In the genomic region with DNA sequence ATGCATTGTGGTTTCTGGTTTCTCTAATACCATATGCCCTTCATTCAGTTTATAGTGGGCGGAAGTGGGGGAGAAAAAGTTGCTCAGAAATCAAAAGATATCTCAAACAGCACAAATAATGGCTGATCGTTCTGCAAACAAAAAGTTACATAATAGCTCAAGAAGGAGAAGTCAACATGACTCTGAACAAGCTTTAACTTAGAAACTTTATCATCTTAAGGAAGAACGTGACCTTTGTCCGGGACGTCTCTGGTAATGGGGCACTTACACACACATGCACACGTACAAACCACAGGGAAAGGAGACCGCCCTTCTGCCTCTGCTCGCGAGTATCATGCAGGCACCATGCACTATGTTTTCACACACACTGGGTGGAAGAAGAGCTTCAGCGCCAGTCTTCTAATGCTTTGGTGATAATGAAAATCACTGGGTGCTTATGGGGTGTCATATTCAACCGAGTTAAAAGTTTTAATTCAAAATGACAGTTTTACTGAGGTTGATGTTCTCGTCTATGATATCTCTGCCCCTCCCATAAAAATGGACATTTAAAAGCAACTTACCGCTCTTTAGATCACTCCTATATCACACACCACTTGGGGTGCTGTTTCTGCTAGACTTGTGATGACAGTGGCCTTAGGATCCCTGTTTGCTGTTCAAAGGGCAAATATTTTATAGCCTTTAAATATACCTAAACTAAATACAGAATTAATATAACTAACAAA, we compare ENCODE assay signal across 9 cellular contexts. TPM values are rescaled to one million over a fixed set of nuclear protein-coding genes. Genes with fewer than 3 reads are reported as not detected.
DNase-seq lines count a peak whose midpoint lies in the region; ATAC-seq and TF ChIP-seq lines count a peak whose summit lies in the region.
"Had no signal": no experiment of that assay in that cellular context is flagged by ENCODE, and none has a peak within 500 bp of the region (broad histone marks: within the 10 kb centered on the region; RNA-seq: fewer than 3 reads in every experiment).

No MANE protein-coding gene starts in this region.

- peak; percentile 31 for TF ChIP-seq CTCF in CD8-positive, alpha-beta T cell (IDR thresholded peaks at IDR 0.05)

- POLR2A ChIA-PET in CD8-positive, alpha-beta T cell (lab: Charles Lee) = interaction anchor here (0.7 kb wide), 1 partner anchor 152 kb away, joined by 3 read pairs; no protein-coding TSS in a partner anchor

- H3K4me1 Mint-ChIP-seq in CD8-positive, alpha-beta T cell (ENCODE audit: low read depth) = peaks cover 16% of the 10 kb centered on the region

- no peak overlapping the region for H3K27ac ChIP-seq in CD8-positive, alpha-beta T cell (ENCODE audit: low read depth, low read length)

- ATAC-seq in CD8-positive, alpha-beta T cell = peak; percentile 3
- no peak for ATAC-seq in GM19395 (IDR thresholded peaks at IDR 0.05; ENCODE audit: unreplicated experiment)

- H3K9me3 ChIP-seq in CD8-positive, alpha-beta T cell (ENCODE audit: low read length) = no peaks in the 10 kb centered on the region
- H3K9me3 ChIP-seq in mucosa of stomach (ENCODE audit: control insufficient read depth, low read length) = no peaks in the 10 kb centered on the region

- H3K4me3 ChIP-seq in CD8-positive, alpha-beta T cell (ENCODE audit: low read depth, low read length) = no peak overlapping the region
- no peak overlapping the region for H3K4me3 ChIP-seq in mucosa of stomach (ENCODE audit: low read length)

- H3K9ac ChIP-seq in mucosa of stomach (ENCODE audit: low read length) = peak overlapping the region; percentile 98

- intact Hi-C loops in CD8-positive, alpha-beta T cell (cut with DNase I, micrococcal nuclease) = no loop called here

- H3K27ac Mint-ChIP-seq in CD8-positive, alpha-beta T cell = no peak overlapping the region

- DNase-seq in CD8-positive, alpha-beta T cell = peak in 2 of 7 experiments; percentile 49 to 51
- DNase-seq in NOMO-1 treated with DMSO at 0.1 percent for 48 hours (lab: John Stamatoyannopoulos, UW; ENCODE audit: unreplicated experiment) (peak; percentile 96), dermis blood vessel endothelial cell (peak; percentile 19), NCI-H82 treated with DMSO at 0.1 percent for 48 hours (lab: John Stamatoyannopoulos, UW; ENCODE audit: unreplicated experiment) (no peak), mesenteric fat pad (ENCODE audit: low spot score) (no peak), germinal center (ENCODE audit: low spot score) (no peak)
- DNase-seq: activated CD4-positive, CD25-positive, alpha-beta regulatory T cell had no signal

- H3K9me3 Mint-ChIP-seq in CD8-positive, alpha-beta T cell = no peaks in the 10 kb centered on the region

- peaks cover 4% of the 10 kb centered on the region for H3K27me3 ChIP-seq in CD8-positive, alpha-beta T cell (ENCODE audit: insufficient read depth, low read length)
- no peaks in the 10 kb centered on the region for H3K27me3 ChIP-seq in mucosa of stomach (ENCODE audit: control insufficient read depth, insufficient read depth, low read length)

- CTCF ChIA-PET in CD8-positive, alpha-beta T cell (lab: Charles Lee) = interaction anchor here (0.7 to 3.4 kb wide), 4 partner anchors 10 to 34 kb away, joined by 4 to 11 read pairs (median 8); no protein-coding TSS in a partner anchor

- H3K36me3 Mint-ChIP-seq in CD8-positive, alpha-beta T cell = peaks cover 29% of the 10 kb centered on the region

- peaks cover 3% of the 10 kb centered on the region for H3K36me3 ChIP-seq in CD8-positive, alpha-beta T cell (ENCODE audit: insufficient read depth, low read length)
- H3K36me3 ChIP-seq in mucosa of stomach (ENCODE audit: control insufficient read depth, insufficient read depth, low read length) = peaks cover 32% of the 10 kb centered on the region

- H3K4me1 ChIP-seq in CD8-positive, alpha-beta T cell (ENCODE audit: insufficient read depth, low read length) = peaks cover 17% of the 10 kb centered on the region
- peaks cover 25% of the 10 kb centered on the region for H3K4me1 ChIP-seq in mucosa of stomach (ENCODE audit: control insufficient read depth, insufficient read depth, low read length)

- peaks cover 12% of the 10 kb centered on the region for H3K27me3 Mint-ChIP-seq in CD8-positive, alpha-beta T cell (ENCODE audit: low read depth)

- H3K4me3 Mint-ChIP-seq in CD8-positive, alpha-beta T cell = no peak overlapping the region

RNA-seq across cellular contexts. Expression of gene FOS, which starts 4.7 kb away (rescaled TPM):
- total RNA-seq in CD8-positive, alpha-beta T cell = 1,000 to 10,000 TPM; 1,826 to 1,941 TPM
- total RNA-seq in dermis blood vessel endothelial cell = 8.2 and 127 TPM in 2 replicates
- total RNA-seq in mesenteric fat pad = 1,900 TPM

Comparison
In these comparisons a context has a peak if more than half of its experiments do, and no peak if none do; other contexts are left out.
1. DNase-seq: peak in NOMO-1 treated with DMSO at 0.1 percent for 48 hours (single experiment) and dermis blood vessel endothelial cell (single experiment); none in NCI-H82 treated with DMSO at 0.1 percent for 48 hours (single experiment), mesenteric fat pad (single experiment) and germinal center (single experiment).
2. RNA of gene FOS, which starts 4.7 kb away (total RNA-seq): 1,826 to 1,941 TPM in CD8-positive, alpha-beta T cell and 1,900 TPM in mesenteric fat pad (single experiment); 8.2 to 127 TPM in dermis blood vessel endothelial cell; every median in the first group is over 10 times any median in the second.